ENCODE assay signal across 7 cellular contexts in the genomic region with DNA sequence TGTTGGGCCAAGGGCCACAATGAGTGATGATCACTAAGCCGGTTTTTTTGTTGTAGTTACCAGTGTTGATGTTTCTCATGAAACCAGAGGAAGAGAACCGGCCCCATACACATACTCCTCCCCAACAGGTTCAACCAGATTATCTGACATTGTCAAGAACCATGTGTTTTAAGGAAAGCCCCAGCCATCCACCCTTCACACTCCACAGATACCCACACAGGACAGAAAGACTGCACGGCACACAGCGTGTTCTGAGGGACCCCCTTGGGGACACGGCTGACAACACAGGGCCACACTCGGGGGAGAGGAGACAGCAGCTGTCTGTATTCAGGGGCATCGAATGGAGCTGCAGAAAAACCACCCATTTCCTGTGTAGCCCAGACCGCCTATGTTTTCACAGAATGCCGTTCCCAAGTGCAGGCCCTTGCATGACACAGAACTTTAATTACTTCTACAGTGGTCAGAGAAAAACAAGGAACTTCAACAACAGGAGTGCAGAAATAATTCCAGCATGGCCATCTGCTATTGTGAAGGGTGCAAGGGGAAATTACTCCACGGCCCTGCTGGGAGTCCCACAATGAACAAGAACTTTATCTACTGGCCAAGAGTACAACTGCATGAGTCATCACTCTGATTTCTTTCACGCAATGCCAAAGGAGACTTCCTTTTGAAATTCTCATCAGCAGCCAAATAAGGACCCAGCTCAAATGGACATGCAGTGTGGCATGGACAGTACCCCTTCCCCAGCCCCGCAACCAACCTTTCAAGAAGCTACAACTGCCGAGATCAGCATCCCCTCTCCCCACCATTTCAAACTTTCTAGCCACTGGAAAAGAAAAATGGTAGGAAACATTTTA. TPM values are rescaled to one million over a fixed set of nuclear protein-coding genes. Genes with fewer than 3 reads are reported as not detected.
A peak's percentile ranks its signal among the peaks of the same experiment; 100 is the strongest.
DNase-seq lines count a peak whose midpoint lies in the region; ATAC-seq, FAIRE-seq and TF ChIP-seq lines count a peak whose summit lies in the region.

No MANE protein-coding gene starts in this region.

- in situ Hi-C loops in T47D (cut with HindIII; ENCODE audit: low pct_unique_long_range_greater_than_20kb, low sequenced_read_pairs): no loop called here

- ATAC-seq in GM18498 (IDR thresholded peaks at IDR 0.05; ENCODE audit: unreplicated experiment): no peak

- peak overlapping the region; percentile 63; the same call in 1 of the 2 replicates for H3K4me3 ChIP-seq in iPS DF 6.9 (ENCODE audit: low read length)

- no peak overlapping the region for H3K27ac ChIP-seq in iPS DF 6.9 (ENCODE audit: low read length)

- TF ChIP-seq POLR2A in GM12892 (IDR thresholded peaks at IDR 0.05; ENCODE audit: low read depth, low read length): peak; percentile 7; the same call in 1 of the 2 replicates

- no CpG with 5 or more reads among the region's 13 CpGs for WGBS in iPS DF 6.9 (ENCODE audit: insufficient coverage, insufficient read length)

- peaks cover 6% of the 10 kb centered on the region; the same call in 1 of the 2 replicates for H3K4me1 ChIP-seq in iPS DF 6.9 (ENCODE audit: control insufficient read depth, insufficient read depth, low read length)

- H3K36me3 ChIP-seq in iPS DF 6.9 (ENCODE audit: control insufficient read depth, insufficient read depth, low read length): peaks cover 23% of the 10 kb centered on the region

- H3K9me3 ChIP-seq in iPS DF 6.9 (ENCODE audit: control insufficient read depth, insufficient read depth, low read length): no peaks in the 10 kb centered on the region

- no peaks in the 10 kb centered on the region for H3K27me3 ChIP-seq in iPS DF 6.9 (ENCODE audit: control insufficient read depth, insufficient read depth, low read length)

- DNase-seq in GM12892 (ENCODE audit: insufficient read length) (no peak), HUDEP-2 (lab: John Stamatoyannopoulos, UW; ENCODE audit: unreplicated experiment in 76 of 76) (peak in 42 of 76 experiments; percentile 9 to 70 (median 38)), SW 1271 (lab: John Stamatoyannopoulos, UW) (peak; percentile 63 to 86), T47D (ENCODE audit: low read depth in 1 of 2, low spot score in 1 of 2) (peak; percentile 59 to 83), iPS DF 6.9 (ENCODE audit: low read depth, low spot score) (no peak), retina (peak; percentile 35)

- FAIRE-seq in GM12892 (lab: Jason Lieb, UNC): peak; percentile 46

RNA-seq across cellular contexts. Expression of gene KLF6, which starts 2.3 kb away (rescaled TPM):
- polyA plus RNA-seq in GM12892 (2012; ENCODE audit: missing spikeins): 43.8 TPM

Comparison
In these comparisons a context has a peak if more than half of its experiments do, and no peak if none do; other contexts are left out.
1. DNase-seq: peak in HUDEP-2 (42 of 76), SW 1271 (2 of 2), T47D (2 of 2) and retina (single experiment); none in GM12892 (single experiment) and iPS DF 6.9 (single experiment).